In genomic region chr2:140990416-140990815, GRCh38 we compare ENCODE assay signal across 15 cellular contexts.
A peak's percentile ranks its signal among the peaks of the same experiment; 100 is the strongest.
DNase-seq lines count a peak whose midpoint lies in the region; ATAC-seq and TF ChIP-seq lines count a peak whose summit lies in the region.
"Had no signal": no experiment of that assay in that cellular context is flagged by ENCODE, and none has a peak within 500 bp of the region (broad histone marks: within the 10 kb centered on the region; RNA-seq: fewer than 3 reads in every experiment).

No MANE protein-coding gene starts in this region.

- H3K27me3 ChIP-seq in ACC112 (ENCODE audit: insufficient read depth, low read length): no peaks in the 10 kb centered on the region
- H3K27me3 ChIP-seq: SJCRH30, spleen had no signal

- H3K79me2 ChIP-seq in ACC112 (ENCODE audit: control insufficient read depth, insufficient read depth, low read length, unreplicated experiment): no peaks in the 10 kb centered on the region

- H2AFZ ChIP-seq in ACC112 (ENCODE audit: low read length, unreplicated experiment): peak overlapping the region; percentile 28

- H3K4me3 ChIP-seq in ACC112 (ENCODE audit: low read depth, low read length) (peak overlapping the region; percentile 7; the same call in 1 of the 2 replicates), HFF-Myc (replicated peaks; ENCODE audit: low read depth, low read length) (no peak overlapping the region), astrocyte of the spinal cord (ENCODE audit: low read depth, low read length) (no peak overlapping the region)
- H3K4me3 ChIP-seq: SJCRH30, spleen had no signal

- peaks cover 28% of the 10 kb centered on the region for H3K4me1 ChIP-seq in ACC112 (ENCODE audit: control insufficient read depth, insufficient read depth, low read length, unreplicated experiment)
- H3K4me1 ChIP-seq: SJCRH30, spleen had no signal

- in situ Hi-C loops in astrocyte of the spinal cord (cut with HindIII; ENCODE audit: low sequenced_read_pairs): no loop called here

- H3K27ac ChIP-seq in ACC112 (ENCODE audit: low read depth, low read length): peak overlapping the region; percentile 64
- H3K27ac ChIP-seq: HL-60, SJCRH30, spleen had no signal

- no peak for ATAC-seq in HG02885 (IDR thresholded peaks at IDR 0.05; ENCODE audit: poor library complexity, unreplicated experiment)
- ATAC-seq in HG03097 (IDR thresholded peaks at IDR 0.05; ENCODE audit: low FRiP score, unreplicated experiment): no peak

- no peaks in the 10 kb centered on the region for H3K36me3 ChIP-seq in ACC112 (ENCODE audit: insufficient read depth, low read length)
- H3K36me3 ChIP-seq: SJCRH30, spleen had no signal

- no peak for TF ChIP-seq CTCF in HFF-Myc (IDR thresholded peaks at IDR 0.05; ENCODE audit: low read depth, low read length, missing control alignments)
- TF ChIP-seq CTCF in astrocyte of the spinal cord (IDR thresholded peaks at IDR 0.05; ENCODE audit: low read depth, low read length): no peak

- peak; percentile 36 for DNase-seq in HFF-Myc (ENCODE audit: extremely low read depth, low read depth)
- peak; percentile 94 for DNase-seq in astrocyte of the spinal cord (ENCODE audit: low read depth, low spot score)
- peak; percentile 93 for DNase-seq in iris pigment epithelial cell (ENCODE audit: low read depth)
- DNase-seq in occipital lobe (lab: John Stamatoyannopoulos, UW): no peak
- DNase-seq in stimulated activated naive CD4-positive, alpha-beta T cell treated with Interleukin-2 at 50 U/mL for 16 hours (lab: John Stamatoyannopoulos, UW): no peak
- DNase-seq: ACHN, H7, NCI-H2029, NCI-H774, spleen had no signal

Comparison
In these comparisons a context has a peak if more than half of its experiments do, and no peak if none do; other contexts are left out.
1. DNase-seq: peak in HFF-Myc (single experiment), astrocyte of the spinal cord (single experiment) and iris pigment epithelial cell (single experiment); none in occipital lobe (single experiment) and stimulated activated naive CD4-positive, alpha-beta T cell treated with Interleukin-2 at 50 U/mL for 16 hours (single experiment).